Comparison of ENCODE assay signal across 2 cellular contexts in genomic region chr17:38729368-38729885, GRCh38.
TF ChIP-seq lines count a peak whose summit lies in the region.

No MANE protein-coding gene starts in this region.

TF ChIP-seq in SK-N-SH, 30 proteins besides CTCF, POLR2A, EP300 and RAD21 (continued from another document):
- TF ChIP-seq MEF2A (IDR thresholded peaks at IDR 0.05; ENCODE audit: borderline replicate concordance, low read depth) (no peak), SMC3 (IDR thresholded peaks at IDR 0.05; ENCODE audit: low read depth, low read length) (no peak), NFIC (IDR thresholded peaks at IDR 0.05; ENCODE audit: borderline replicate concordance) (no peak), NRF1 (IDR thresholded peaks at IDR 0.05; ENCODE audit: low read depth, low read length) (no peak), REST (IDR thresholded peaks at IDR 0.05; ENCODE audit: low read depth, low read length) (no peak), TCF12 (IDR thresholded peaks at IDR 0.05) (no peak)

TF ChIP-seq in SK-N-SH treated with all-trans-retinoic acid at 6 μM for 48 hours, 23 proteins besides CTCF, POLR2A, EP300 and RAD21 (continued from another document):
- TF ChIP-seq ZNF8 (CRISPR knock-in tag; IDR thresholded peaks at IDR 0.05) (no peak), TCF4 (CRISPR knock-in tag; IDR thresholded peaks at IDR 0.05; ENCODE audit: borderline replicate concordance) (no peak)
